9 cellular contexts compared by ENCODE assay signal in the genomic region with DNA sequence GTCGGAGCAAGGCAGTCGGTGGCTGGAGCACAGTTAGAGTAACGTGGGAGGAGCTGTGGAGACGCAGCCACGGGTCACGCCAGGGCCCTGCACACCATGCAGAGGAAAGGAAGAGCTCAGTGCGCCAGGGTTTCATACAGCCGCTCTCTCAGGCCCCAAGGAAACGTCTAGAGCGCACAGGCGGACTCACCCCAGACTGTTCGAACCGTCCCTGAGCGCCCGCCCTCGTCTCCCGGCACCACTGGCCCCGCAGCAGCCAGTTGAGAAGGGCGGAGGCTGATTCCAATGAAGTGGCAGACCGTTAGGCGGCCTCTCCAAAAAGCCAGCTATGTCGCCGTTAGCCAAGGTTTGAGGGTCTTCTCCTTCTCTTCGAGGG. TPM values are rescaled to one million over a fixed set of nuclear protein-coding genes. Genes with fewer than 3 reads are reported as not detected.
DNase-seq lines count a peak whose midpoint lies in the region; ATAC-seq and TF ChIP-seq lines count a peak whose summit lies in the region.
"Had no signal": no experiment of that assay in that cellular context is flagged by ENCODE, and none has a peak within 500 bp of the region (broad histone marks: within the 10 kb centered on the region; RNA-seq: fewer than 3 reads in every experiment).

No MANE protein-coding gene starts in this region.

- TF ChIP-seq CTCF in RWPE1 (conservative IDR thresholded peaks at IDR 0.05; ENCODE audit: low read depth) (no peak), liver (IDR thresholded peaks at IDR 0.05; ENCODE audit: low read depth, low read length, missing input control) (no peak)

- ATAC-seq in GM18909 (IDR thresholded peaks at IDR 0.05; ENCODE audit: poor library complexity, unreplicated experiment): peak; percentile 31
- peak; percentile 32 for ATAC-seq in HG03103 (IDR thresholded peaks at IDR 0.05; ENCODE audit: low read depth, unreplicated experiment)

- H3K36me3 Mint-ChIP-seq in stimulated activated naive CD8-positive, alpha-beta T cell treated with anti-CD3 and anti-CD28 coated beads, Interleukin-15, Interleukin-2, amounts not matched to agents 100 ng/mL and 50 ng/mL, for 24 hours (ENCODE audit: low read depth): peaks cover 11% of the 10 kb centered on the region

- CTCF ChIA-PET in RWPE1 (lab: Yijun Ruan, JAX): interaction anchor here (0.6 kb wide), 2 partner anchors 11 to 1912 kb away, joined by 3 to 5 read pairs; no protein-coding TSS in a partner anchor

- no peaks in the 10 kb centered on the region for H3K9me3 ChIP-seq in liver (ENCODE audit: control insufficient read depth in 4 of 4, low read length in 3 of 4)

- H3K27ac Mint-ChIP-seq in stimulated activated naive CD8-positive, alpha-beta T cell treated with anti-CD3 and anti-CD28 coated beads, Interleukin-15, Interleukin-2, amounts not matched to agents 100 ng/mL and 50 ng/mL, for 24 hours: peak overlapping the region; percentile 96

- TF ChIP-seq RAD21 in liver (IDR thresholded peaks at IDR 0.05): no peak

- H3K4me3 Mint-ChIP-seq in stimulated activated naive CD8-positive, alpha-beta T cell treated with anti-CD3 and anti-CD28 coated beads, Interleukin-15, Interleukin-2, amounts not matched to agents 100 ng/mL and 50 ng/mL, for 24 hours: peak overlapping the region; percentile 84

- no peak overlapping the region for H3K9ac ChIP-seq in liver (ENCODE audit: low read depth in 1 of 2, low read length in 2 of 2)

- H3K27me3 Mint-ChIP-seq in stimulated activated naive CD8-positive, alpha-beta T cell treated with anti-CD3 and anti-CD28 coated beads, Interleukin-15, Interleukin-2, amounts not matched to agents 100 ng/mL and 50 ng/mL, for 24 hours: peaks cover 4% of the 10 kb centered on the region

- H3K27ac ChIP-seq in RWPE1 (peak overlapping the region; percentile 94), caudate nucleus (ENCODE audit: low read depth, low read length) (peak overlapping the region; percentile 93), liver (ENCODE audit: low read depth in 1 of 2, low read length in 2 of 2) (peak overlapping the region; percentile 90 to 94)

- POLR2A ChIA-PET in RWPE1 (lab: Yijun Ruan, JAX; ENCODE audit: low non-redundant PET): no interaction called here

- no peaks in the 10 kb centered on the region for H3K36me3 ChIP-seq in liver (ENCODE audit: control insufficient read depth in 4 of 4, insufficient read depth in 3 of 4, low read depth in 1 of 4, low read length in 3 of 4)

- H3K4me3 ChIP-seq in liver (ENCODE audit: low read depth in 1 of 3, low read length in 3 of 3): peak overlapping the region; percentile 67 to 93 (median 74)

- DNase-seq in Ammon's horn (ENCODE audit: low spot score) (peak; percentile 44), RWPE1 (ENCODE audit: low spot score) (no peak), caudate nucleus (lab: John Stamatoyannopoulos, UW) (peak in 23 of 61 donors; percentile 17 to 79 (median 58)), RKO (ENCODE audit: low spot score) (no peak)

- H3K27me3 ChIP-seq in liver (ENCODE audit: control insufficient read depth in 4 of 4, insufficient read depth in 4 of 4, low read length in 3 of 4): no peaks in the 10 kb centered on the region

- H3K9me3 Mint-ChIP-seq in stimulated activated naive CD8-positive, alpha-beta T cell treated with anti-CD3 and anti-CD28 coated beads, Interleukin-15, Interleukin-2, amounts not matched to agents 100 ng/mL and 50 ng/mL, for 24 hours: no peaks in the 10 kb centered on the region

- peaks cover 31% of the 10 kb centered on the region for H3K4me1 Mint-ChIP-seq in stimulated activated naive CD8-positive, alpha-beta T cell treated with anti-CD3 and anti-CD28 coated beads, Interleukin-15, Interleukin-2, amounts not matched to agents 100 ng/mL and 50 ng/mL, for 24 hours (ENCODE audit: low read depth)

- 43% methylated on average over 24 of the region's 24 CpGs for WGBS in liver

- peaks cover 3 to 17% (median 8%) of the 10 kb centered on the region in 4 donors for H3K4me1 ChIP-seq in liver (ENCODE audit: control insufficient read depth in 4 of 4, insufficient read depth in 4 of 4, low read length in 3 of 4)

TF ChIP-seq in liver, 16 proteins besides CTCF, POLR2A, EP300 and RAD21:
- TF ChIP-seq FOXA2 (IDR thresholded peaks at IDR 0.05) (no peak), FOXA1 (IDR thresholded peaks at IDR 0.05) (no peak), NR2F2 (IDR thresholded peaks at IDR 0.05) (no peak), HNF4G (IDR thresholded peaks at IDR 0.05) (no peak), YY1 (IDR thresholded peaks at IDR 0.05) (no peak), HNF4A (conservative IDR thresholded peaks at IDR 0.05) (no peak), SP1 (IDR thresholded peaks at IDR 0.05) (no peak), GABPA (IDR thresholded peaks at IDR 0.05 in 1 of 2, conservative IDR thresholded peaks at IDR 0.05 in 1 of 2) (no peak), JUND (IDR thresholded peaks at IDR 0.05) (no peak), RXRA (IDR thresholded peaks at IDR 0.05) (no peak), TAF1 (conservative IDR thresholded peaks at IDR 0.05) (no peak)
- TF ChIP-seq, protein P1, sequence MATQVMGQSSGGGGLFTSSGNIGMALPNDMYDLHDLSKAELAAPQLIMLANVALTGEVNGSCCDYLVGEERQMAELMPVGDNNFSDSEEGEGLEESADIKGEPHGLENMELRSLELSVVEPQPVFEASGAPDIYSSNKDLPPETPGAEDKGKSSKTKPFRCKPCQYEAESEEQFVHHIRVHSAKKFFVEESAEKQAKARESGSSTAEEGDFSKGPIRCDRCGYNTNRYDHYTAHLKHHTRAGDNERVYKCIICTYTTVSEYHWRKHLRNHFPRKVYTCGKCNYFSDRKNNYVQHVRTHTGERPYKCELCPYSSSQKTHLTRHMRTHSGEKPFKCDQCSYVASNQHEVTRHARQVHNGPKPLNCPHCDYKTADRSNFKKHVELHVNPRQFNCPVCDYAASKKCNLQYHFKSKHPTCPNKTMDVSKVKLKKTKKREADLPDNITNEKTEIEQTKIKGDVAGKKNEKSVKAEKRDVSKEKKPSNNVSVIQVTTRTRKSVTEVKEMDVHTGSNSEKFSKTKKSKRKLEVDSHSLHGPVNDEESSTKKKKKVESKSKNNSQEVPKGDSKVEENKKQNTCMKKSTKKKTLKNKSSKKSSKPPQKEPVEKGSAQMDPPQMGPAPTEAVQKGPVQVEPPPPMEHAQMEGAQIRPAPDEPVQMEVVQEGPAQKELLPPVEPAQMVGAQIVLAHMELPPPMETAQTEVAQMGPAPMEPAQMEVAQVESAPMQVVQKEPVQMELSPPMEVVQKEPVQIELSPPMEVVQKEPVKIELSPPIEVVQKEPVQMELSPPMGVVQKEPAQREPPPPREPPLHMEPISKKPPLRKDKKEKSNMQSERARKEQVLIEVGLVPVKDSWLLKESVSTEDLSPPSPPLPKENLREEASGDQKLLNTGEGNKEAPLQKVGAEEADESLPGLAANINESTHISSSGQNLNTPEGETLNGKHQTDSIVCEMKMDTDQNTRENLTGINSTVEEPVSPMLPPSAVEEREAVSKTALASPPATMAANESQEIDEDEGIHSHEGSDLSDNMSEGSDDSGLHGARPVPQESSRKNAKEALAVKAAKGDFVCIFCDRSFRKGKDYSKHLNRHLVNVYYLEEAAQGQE (IDR thresholded peaks at IDR 0.05): no peak
- TF ChIP-seq, protein P2, sequence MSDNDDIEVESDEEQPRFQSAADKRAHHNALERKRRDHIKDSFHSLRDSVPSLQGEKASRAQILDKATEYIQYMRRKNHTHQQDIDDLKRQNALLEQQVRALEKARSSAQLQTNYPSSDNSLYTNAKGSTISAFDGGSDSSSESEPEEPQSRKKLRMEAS (IDR thresholded peaks at IDR 0.05): no peak
- TF ChIP-seq, protein P3, sequence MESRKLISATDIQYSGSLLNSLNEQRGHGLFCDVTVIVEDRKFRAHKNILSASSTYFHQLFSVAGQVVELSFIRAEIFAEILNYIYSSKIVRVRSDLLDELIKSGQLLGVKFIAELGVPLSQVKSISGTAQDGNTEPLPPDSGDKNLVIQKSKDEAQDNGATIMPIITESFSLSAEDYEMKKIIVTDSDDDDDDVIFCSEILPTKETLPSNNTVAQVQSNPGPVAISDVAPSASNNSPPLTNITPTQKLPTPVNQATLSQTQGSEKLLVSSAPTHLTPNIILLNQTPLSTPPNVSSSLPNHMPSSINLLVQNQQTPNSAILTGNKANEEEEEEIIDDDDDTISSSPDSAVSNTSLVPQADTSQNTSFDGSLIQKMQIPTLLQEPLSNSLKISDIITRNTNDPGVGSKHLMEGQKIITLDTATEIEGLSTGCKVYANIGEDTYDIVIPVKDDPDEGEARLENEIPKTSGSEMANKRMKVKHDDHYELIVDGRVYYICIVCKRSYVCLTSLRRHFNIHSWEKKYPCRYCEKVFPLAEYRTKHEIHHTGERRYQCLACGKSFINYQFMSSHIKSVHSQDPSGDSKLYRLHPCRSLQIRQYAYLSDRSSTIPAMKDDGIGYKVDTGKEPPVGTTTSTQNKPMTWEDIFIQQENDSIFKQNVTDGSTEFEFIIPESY (IDR thresholded peaks at IDR 0.05): no peak
- TF ChIP-seq, protein P4, sequence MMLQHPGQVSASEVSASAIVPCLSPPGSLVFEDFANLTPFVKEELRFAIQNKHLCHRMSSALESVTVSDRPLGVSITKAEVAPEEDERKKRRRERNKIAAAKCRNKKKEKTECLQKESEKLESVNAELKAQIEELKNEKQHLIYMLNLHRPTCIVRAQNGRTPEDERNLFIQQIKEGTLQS (IDR thresholded peaks at IDR 0.05): no peak

RNA-seq across cellular contexts. Expression of a gene that starts 0.5 kb away (rescaled TPM):
- total RNA-seq in liver: 1 to 10 TPM; 2.7 to 4.9 TPM
- 1 to 10 TPM; 1.9 to 4.8 TPM for polyA plus RNA-seq in liver

RNA-seq across cellular contexts. Expression of a gene that starts 16.0 kb away (rescaled TPM):
- total RNA-seq in liver: 10 to 100 TPM; 15.5 to 22.2 TPM
- polyA plus RNA-seq in liver: 10 to 100 TPM; 16.3 to 17.9 TPM

RNA-seq across cellular contexts. Expression of a gene that starts 17.3 kb away (rescaled TPM):
- under 1 TPM; 0.33 to 0.79 TPM for total RNA-seq in liver
- under 1 TPM; 0.07 to 0.28 TPM for polyA plus RNA-seq in liver
- total RNA-seq: HT1080 had no signal

RNA-seq across cellular contexts. Expression of a gene that starts 53.9 kb away (rescaled TPM):
- not detected for total RNA-seq in liver
- polyA plus RNA-seq in liver: not detected
- total RNA-seq: HT1080 had no signal

RNA-seq across cellular contexts. Expression of a gene that starts 58.9 kb away (rescaled TPM):
- not detected for total RNA-seq in liver
- not detected for polyA plus RNA-seq in liver
- total RNA-seq: HT1080 had no signal
